ENCODE assay signal across 8 cellular contexts in the genomic region with DNA sequence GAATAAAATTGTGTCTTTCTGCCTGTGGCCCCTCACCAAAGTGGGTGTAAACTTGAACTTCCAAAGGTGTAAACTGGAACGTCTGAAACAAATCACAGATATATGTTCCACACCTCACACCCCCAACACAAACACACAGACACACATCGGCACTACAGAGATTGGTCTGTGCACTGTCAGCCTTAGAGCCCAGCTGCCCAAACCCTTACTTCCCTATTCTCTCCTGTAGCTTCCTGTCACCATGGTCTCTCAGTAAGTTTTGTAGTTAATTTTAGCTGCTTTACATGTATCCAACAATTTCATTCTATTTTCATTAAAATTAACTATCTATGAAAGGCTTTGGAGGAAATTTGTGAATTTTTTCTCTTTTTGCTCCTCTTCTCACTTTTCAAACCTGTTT. TPM values are rescaled to one million over a fixed set of nuclear protein-coding genes. Genes with fewer than 3 reads are reported as not detected.
DNase-seq lines count a peak whose midpoint lies in the region; ATAC-seq lines count a peak whose summit lies in the region.

No MANE protein-coding gene starts in this region.

- no peak overlapping the region for H3K9ac ChIP-seq in endocrine pancreas (ENCODE audit: control insufficient read depth, insufficient read depth, low read length)

- H3K4me3 ChIP-seq in endocrine pancreas (ENCODE audit: control insufficient read depth, insufficient read depth, low read length) (peak overlapping the region; percentile 22), SJCRH30 (no peak overlapping the region)

- H3K36me3 ChIP-seq in endocrine pancreas (ENCODE audit: control insufficient read depth, insufficient read depth, low read length) (no peaks in the 10 kb centered on the region), SJCRH30 (peaks cover 22% of the 10 kb centered on the region)

- H3K4me1 ChIP-seq in endocrine pancreas (ENCODE audit: control insufficient read depth, insufficient read depth, low read length), result peaks cover 23% of the 10 kb centered on the region
- H3K4me1 ChIP-seq in SJCRH30, result peaks cover 11% of the 10 kb centered on the region

- ATAC-seq in GM21360 (IDR thresholded peaks at IDR 0.05; ENCODE audit: unreplicated experiment) (peak; percentile 82), HG03457 (IDR thresholded peaks at IDR 0.05; ENCODE audit: unreplicated experiment) (peak; percentile 65)

- H3K27me3 ChIP-seq in endocrine pancreas (ENCODE audit: control insufficient read depth, insufficient read depth, low read length) (no peaks in the 10 kb centered on the region), SJCRH30 (no peaks in the 10 kb centered on the region)

- H3K27ac ChIP-seq in SJCRH30, result no peak overlapping the region

- DNase-seq in GDM1 (lab: John Stamatoyannopoulos, UW) (peak; percentile 63), SJCRH30 (no peak), NCI-H146 treated with DMSO at 0.1 percent for 48 hours (lab: John Stamatoyannopoulos, UW; ENCODE audit: unreplicated experiment) (no peak), kidney glomerular epithelial cell (lab: John Stamatoyannopoulos, UW) (no peak), NCI-H1694 (lab: John Stamatoyannopoulos, UW) (no peak)

- no peaks in the 10 kb centered on the region for H3K9me3 ChIP-seq in endocrine pancreas (ENCODE audit: control insufficient read depth, low read length)
- H3K9me3 ChIP-seq in SJCRH30 (replicated peaks), result no peaks in the 10 kb centered on the region; the same call in 1 of the 2 replicates

RNA-seq across cellular contexts. Expression of gene TM9SF2, which starts 5.4 kb away (rescaled TPM):
- total RNA-seq in SJCRH30 (2014; rRNA removed; shearing (Covaris generic)), result 99.4 and 104 TPM in 2 replicates
